Comparison of ENCODE assay signal across 8 cellular contexts in genomic region chr4:173318648-173319211, GRCh38. TPM values are rescaled to one million over a fixed set of nuclear protein-coding genes. Genes with fewer than 3 reads are reported as not detected.
DNase-seq lines count a peak whose midpoint lies in the region; ATAC-seq and TF ChIP-seq lines count a peak whose summit lies in the region.

No MANE protein-coding gene starts in this region.

- H3K4me3 Mint-ChIP-seq in progenitor cell of endocrine pancreas (ENCODE audit: low read depth): no peak overlapping the region
- H3K4me3 Mint-ChIP-seq in activated CD4-positive, alpha-beta memory T cell treated with anti-CD3 and anti-CD28 coated beads, Interleukin-2, amount 10 ng/mL, durations not matched to agents 7 days and 5 days: no peak overlapping the region

- H2AFZ ChIP-seq in fibroblast of lung (ENCODE audit: low read length): no peak overlapping the region

- H3K27me3 Mint-ChIP-seq in progenitor cell of endocrine pancreas: no peaks in the 10 kb centered on the region
- no peaks in the 10 kb centered on the region for H3K27me3 Mint-ChIP-seq in activated CD4-positive, alpha-beta memory T cell treated with anti-CD3 and anti-CD28 coated beads, Interleukin-2, amount 10 ng/mL, durations not matched to agents 7 days and 5 days

- no peak overlapping the region for H3K27ac ChIP-seq in DOHH2 (ENCODE audit: low read depth, low read length)
- H3K27ac ChIP-seq in fibroblast of lung (ENCODE audit: insufficient read depth, low read length): no peak overlapping the region

- CTCF ChIA-PET in activated CD4-positive, alpha-beta memory T cell treated with anti-CD3 and anti-CD28 coated beads, Interleukin-2, amount 10 ng/mL, durations not matched to agents 7 days and 5 days (lab: Charles Lee): interaction anchor here (0.7 to 5.8 kb wide), 23 partner anchors 9 to 307 kb away, joined by 3 to 150 read pairs (median 4); no protein-coding TSS in a partner anchor

- H3K4me2 ChIP-seq in DOHH2 (ENCODE audit: low read length) (peak overlapping the region; percentile 36), fibroblast of lung (ENCODE audit: extremely low read depth, insufficient read depth, low read length) (peak overlapping the region; percentile 15)

- H3K27ac Mint-ChIP-seq in progenitor cell of endocrine pancreas: no peak overlapping the region
- H3K27ac Mint-ChIP-seq in activated CD4-positive, alpha-beta memory T cell treated with anti-CD3 and anti-CD28 coated beads, Interleukin-2, amount 10 ng/mL, durations not matched to agents 7 days and 5 days: no peak overlapping the region

- H3F3A ChIP-seq in DOHH2 (ENCODE audit: control insufficient read depth, insufficient read depth): peaks cover 34% of the 10 kb centered on the region

- POLR2A ChIA-PET in activated CD4-positive, alpha-beta memory T cell treated with anti-CD3 and anti-CD28 coated beads, Interleukin-2, amount 10 ng/mL, durations not matched to agents 7 days and 5 days (lab: Charles Lee): interaction anchor here (0.7 to 5.4 kb wide), 5 partner anchors 8 to 99 kb away, joined by 3 to 70 read pairs (median 3); partner anchors contain the start of gene HMGB2

- H3K9me2 ChIP-seq in DOHH2 (replicated peaks; ENCODE audit: control insufficient read depth, low read length): no peaks in the 10 kb centered on the region

- H3K4me1 Mint-ChIP-seq in progenitor cell of endocrine pancreas (ENCODE audit: low read depth): peaks cover 23% of the 10 kb centered on the region
- peaks cover 8% of the 10 kb centered on the region for H3K4me1 Mint-ChIP-seq in activated CD4-positive, alpha-beta memory T cell treated with anti-CD3 and anti-CD28 coated beads, Interleukin-2, amount 10 ng/mL, durations not matched to agents 7 days and 5 days

- H3K79me2 ChIP-seq in DOHH2 (ENCODE audit: control insufficient read depth, low read length) (no peaks in the 10 kb centered on the region), fibroblast of lung (ENCODE audit: control insufficient read depth, insufficient read depth, low read length) (no peaks in the 10 kb centered on the region)

- H4K20me1 ChIP-seq in DOHH2 (ENCODE audit: control insufficient read depth, insufficient read depth, low read depth, low read length): no peaks in the 10 kb centered on the region
- no peaks in the 10 kb centered on the region for H4K20me1 ChIP-seq in fibroblast of lung (ENCODE audit: control insufficient read depth, extremely low read depth, insufficient read depth, low read length)

- H3K27me3 ChIP-seq in DOHH2 (ENCODE audit: control insufficient read depth, low read length): no peaks in the 10 kb centered on the region
- H3K27me3 ChIP-seq in fibroblast of lung (ENCODE audit: control insufficient read depth, insufficient read depth, low read length): no peaks in the 10 kb centered on the region

- no peaks in the 10 kb centered on the region for H3K9me3 ChIP-seq in DOHH2 (ENCODE audit: control insufficient read depth, insufficient read depth, low read length)
- H3K9me3 ChIP-seq in fibroblast of lung (ENCODE audit: control insufficient read depth, insufficient read depth, low read depth, low read length): no peaks in the 10 kb centered on the region

- H3K9me3 Mint-ChIP-seq in progenitor cell of endocrine pancreas (ENCODE audit: low read depth): no peaks in the 10 kb centered on the region
- H3K9me3 Mint-ChIP-seq in activated CD4-positive, alpha-beta memory T cell treated with anti-CD3 and anti-CD28 coated beads, Interleukin-2, amount 10 ng/mL, durations not matched to agents 7 days and 5 days: no peaks in the 10 kb centered on the region

- peak; percentile 54 for ATAC-seq in HG02852 (IDR thresholded peaks at IDR 0.05; ENCODE audit: unreplicated experiment)

- H3K36me3 Mint-ChIP-seq in progenitor cell of endocrine pancreas (ENCODE audit: insufficient read depth): peaks cover 1% of the 10 kb centered on the region
- H3K36me3 Mint-ChIP-seq in activated CD4-positive, alpha-beta memory T cell treated with anti-CD3 and anti-CD28 coated beads, Interleukin-2, amount 10 ng/mL, durations not matched to agents 7 days and 5 days (ENCODE audit: low read depth): peaks cover 14% of the 10 kb centered on the region

- TF ChIP-seq CTCF in DOHH2 (IDR thresholded peaks at IDR 0.05; ENCODE audit: low read depth, low read length, poor library complexity, severe bottlenecking): peak; percentile 15
- TF ChIP-seq CTCF in fibroblast of lung (conservative IDR thresholded peaks at IDR 0.05 in 1 of 2, IDR thresholded peaks at IDR 0.05 in 1 of 2; ENCODE audit: low read depth in 1 of 2, low read length in 2 of 2): no peak
- TF ChIP-seq CTCF in progenitor cell of endocrine pancreas (IDR thresholded peaks at IDR 0.05; ENCODE audit: unreplicated experiment): peak; percentile 50

- H3K36me3 ChIP-seq in DOHH2 (ENCODE audit: control insufficient read depth, low read length): peaks cover 81% of the 10 kb centered on the region
- no peaks in the 10 kb centered on the region for H3K36me3 ChIP-seq in fibroblast of lung (ENCODE audit: control insufficient read depth, insufficient read depth, low read length)

- H3K4me3 ChIP-seq in DOHH2 (ENCODE audit: low read length) (no peak overlapping the region), fibroblast of lung (replicated peaks in 1 of 4; ENCODE audit: control extremely low read depth in 1 of 4, insufficient read depth in 1 of 4, low read depth in 3 of 4, low read length in 4 of 4) (no peak overlapping the region)

- H3K4me1 ChIP-seq in DOHH2 (ENCODE audit: control insufficient read depth, low read length) (peaks cover 18% of the 10 kb centered on the region), fibroblast of lung (ENCODE audit: control insufficient read depth, extremely low read depth, insufficient read depth, low read length) (peaks cover 4% of the 10 kb centered on the region)

- DNase-seq in RPMI7951 (ENCODE audit: low read depth): peak; percentile 52
- peak; percentile 61 to 80 for DNase-seq in fibroblast of lung (ENCODE audit: low read depth in 2 of 2)
- DNase-seq in progenitor cell of endocrine pancreas (ENCODE audit: low spot score, unreplicated experiment): no peak
- no peak for DNase-seq in activated CD4-positive, alpha-beta memory T cell treated with anti-CD3 and anti-CD28 coated beads, Interleukin-2, amount 10 ng/mL, durations not matched to agents 7 days and 5 days
- no peak for DNase-seq in T-helper 9 cell
- DNase-seq in SHP77 treated with DMSO at 0.1 percent for 48 hours (lab: John Stamatoyannopoulos, UW): no peak

- no peak overlapping the region for H3K9ac ChIP-seq in fibroblast of lung (ENCODE audit: insufficient read depth, low read length)

RNA-seq across cellular contexts. Expression of gene HMGB2, which starts 15.4 kb away (rescaled TPM):
- 254 and 259 TPM in 2 replicates for total RNA-seq in RPMI7951 (2014; rRNA removed; shearing (Covaris generic))
- 57.0 and 183 TPM in 2 replicates for total RNA-seq in fibroblast of lung
- polyA plus RNA-seq in fibroblast of lung: 123 and 215 TPM in 2 replicates
- polyA plus RNA-seq in fibroblast of lung (2012): 93.0 and 180 TPM in 2 replicates
- polyA minus RNA-seq in fibroblast of lung (ENCODE audit: low replicate concordance): 2.0 and 4.9 TPM in 2 replicates
- total RNA-seq in progenitor cell of endocrine pancreas: 145 and 157 TPM in 2 replicates
- 100 to 1,000 TPM; 776 to 794 TPM for total RNA-seq in activated CD4-positive, alpha-beta memory T cell treated with anti-CD3 and anti-CD28 coated beads, Interleukin-2, amount 10 ng/mL, durations not matched to agents 7 days and 5 days

RNA-seq across cellular contexts. Expression of gene SAP30, which starts 52.0 kb away (rescaled TPM):
- 54.4 and 67.5 TPM in 2 replicates for total RNA-seq in RPMI7951 (2014; rRNA removed; shearing (Covaris generic))
- total RNA-seq in fibroblast of lung (33.4 and 101 TPM in 2 replicates), progenitor cell of endocrine pancreas (23.7 TPM in 2 replicates)
- polyA plus RNA-seq in fibroblast of lung: 32.5 and 33.6 TPM in 2 replicates
- polyA plus RNA-seq in fibroblast of lung (2012): 30.3 and 33.9 TPM in 2 replicates
- 1.1 TPM in 2 replicates for polyA minus RNA-seq in fibroblast of lung (ENCODE audit: low replicate concordance)
- 10 to 100 TPM; 27.5 to 29.7 TPM for total RNA-seq in activated CD4-positive, alpha-beta memory T cell treated with anti-CD3 and anti-CD28 coated beads, Interleukin-2, amount 10 ng/mL, durations not matched to agents 7 days and 5 days

Comparison
In these comparisons a context has a peak if more than half of its experiments do, and no peak if none do; other contexts are left out.
1. CTCF ChIP-seq: peak in DOHH2 (single experiment) and progenitor cell of endocrine pancreas (single experiment); none in fibroblast of lung (0 of 2).
2. DNase-seq: peak in RPMI7951 (single experiment) and fibroblast of lung (2 of 2); none in progenitor cell of endocrine pancreas (single experiment), activated CD4-positive, alpha-beta memory T cell treated with anti-CD3 and anti-CD28 coated beads, Interleukin-2, amount 10 ng/mL, durations not matched to agents 7 days and 5 days (single experiment), T-helper 9 cell (single experiment) and SHP77 treated with DMSO at 0.1 percent for 48 hours (single experiment).